In the genomic region with DNA sequence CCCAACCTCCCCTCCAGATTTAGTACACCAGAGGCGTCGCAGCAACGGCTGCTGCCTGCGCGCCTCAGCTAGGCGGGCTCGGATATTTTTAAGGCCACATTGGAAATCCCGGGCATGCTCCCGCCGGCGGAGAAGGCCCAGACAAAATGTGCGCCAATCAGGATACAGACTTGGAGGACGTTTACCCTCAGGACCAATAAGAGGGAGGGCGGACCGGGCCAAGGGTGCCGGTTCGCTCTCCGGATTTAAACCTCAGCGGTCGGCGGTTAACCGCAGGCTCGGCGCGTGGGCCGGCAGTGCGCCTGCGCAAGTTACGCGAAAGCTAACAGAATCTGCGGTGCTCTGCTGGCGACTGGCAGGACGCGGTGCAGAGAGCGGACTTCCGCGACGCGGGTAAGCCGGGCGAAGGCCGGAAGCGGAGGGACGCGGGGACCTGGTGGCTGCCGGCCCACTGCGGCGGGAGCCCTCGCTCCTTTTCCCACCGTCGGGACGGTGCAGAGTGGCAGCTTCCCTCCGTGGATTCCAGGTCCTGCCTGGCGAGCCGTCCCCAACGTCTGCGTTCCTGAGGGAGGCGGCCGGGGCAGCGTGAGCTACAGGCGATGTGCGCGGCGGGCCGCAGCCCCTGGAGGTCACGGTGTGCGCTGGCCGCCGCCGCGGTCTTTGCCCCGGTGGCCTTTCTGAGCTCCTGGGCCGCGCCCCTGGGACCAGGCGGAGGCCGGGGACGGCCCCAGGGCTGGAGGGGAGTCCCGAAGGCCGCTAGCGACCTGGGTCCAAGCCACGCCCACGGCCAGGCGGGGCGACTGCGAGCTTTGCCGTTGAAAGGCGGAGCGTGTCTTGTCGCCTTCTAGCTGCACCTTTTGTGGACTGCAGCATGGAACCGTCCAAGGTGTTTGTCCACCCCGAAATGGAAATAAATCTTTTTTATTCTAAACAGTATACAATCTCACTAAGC, we compare ENCODE assay signal across 8 cellular contexts. TPM values are rescaled to one million over a fixed set of nuclear protein-coding genes. Genes with fewer than 3 reads are reported as not detected.
DNase-seq lines count a peak whose midpoint lies in the region; ATAC-seq and TF ChIP-seq lines count a peak whose summit lies in the region.

A gene with protein sequence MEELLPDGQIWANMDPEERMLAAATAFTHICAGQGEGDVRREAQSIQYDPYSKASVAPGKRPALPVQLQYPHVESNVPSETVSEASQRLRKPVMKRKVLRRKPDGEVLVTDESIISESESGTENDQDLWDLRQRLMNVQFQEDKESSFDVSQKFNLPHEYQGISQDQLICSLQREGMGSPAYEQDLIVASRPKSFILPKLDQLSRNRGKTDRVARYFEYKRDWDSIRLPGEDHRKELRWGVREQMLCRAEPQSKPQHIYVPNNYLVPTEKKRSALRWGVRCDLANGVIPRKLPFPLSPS (plus strand): TSS at position 296 of the 952 bp plus-strand sequence. CDS start 11,701 bp downstream, outside the sequence.

- H3K36me3 ChIP-seq in ascending aorta (peaks cover 0 to 3% of the 10 kb centered on the region in 2 donors), right atrium auricular region (no peaks in the 10 kb centered on the region), uterus (no peaks in the 10 kb centered on the region)

- in situ Hi-C loops in GM13977 (cut with MboI; ENCODE audit: low pct_unique_long_range_greater_than_20kb, low sequenced_read_pairs, unreplicated experiment), result no loop called here

- H3K4me3 Mint-ChIP-seq in T-helper 17 cell, result peak within 1 kb of the TSS; percentile 91

- H3K27me3 Mint-ChIP-seq in T-helper 17 cell, result no peaks in the 10 kb centered on the region

- ATAC-seq in HG02840 (IDR thresholded peaks at IDR 0.05; ENCODE audit: low FRiP score, unreplicated experiment) (peak; percentile 93), T-helper 17 cell (peak; percentile 92)

- H3K27me3 ChIP-seq in ascending aorta (no peaks in the 10 kb centered on the region), right atrium auricular region (no peaks in the 10 kb centered on the region), uterus (no peaks in the 10 kb centered on the region)

- peak within 1 kb of the TSS; percentile 91 to 98 for H3K27ac ChIP-seq in ascending aorta
- H3K27ac ChIP-seq in right atrium auricular region, result peak within 1 kb of the TSS; percentile 96 to 97
- peak within 1 kb of the TSS; percentile 87 to 96 for H3K27ac ChIP-seq in uterus

- DNase-seq in GM13977 (ENCODE audit: low spot score), result peak; percentile 94
- peak; percentile 82 for DNase-seq in NCI-H1436 (lab: John Stamatoyannopoulos, UW)
- peak; percentile 92 to 97 (median 94) for DNase-seq in T-helper 17 cell
- DNase-seq in ascending aorta (ENCODE audit: low spot score in 2 of 2), result peak; percentile 81 to 97
- peak; percentile 97 for DNase-seq in right atrium auricular region (ENCODE audit: low spot score)
- peak; percentile 89 for DNase-seq in pulmonary artery endothelial cell (ENCODE audit: low read depth, low spot score)
- DNase-seq in uterus, result peak; percentile 92 to 93

- no peak for TF ChIP-seq CTCF in GM13977 (IDR thresholded peaks at IDR 0.05; ENCODE audit: extremely low read depth, insufficient read depth, missing control alignments)
- TF ChIP-seq CTCF in ascending aorta (IDR thresholded peaks at IDR 0.05), result peak in 2 of 3 experiments; percentile 4 to 34
- TF ChIP-seq CTCF in right atrium auricular region (IDR thresholded peaks at IDR 0.05), result peak in 1 of 2 donors; percentile 62
- peak; percentile 10 to 42 (median 26) for TF ChIP-seq CTCF in uterus (IDR thresholded peaks at IDR 0.05)

- TF ChIP-seq POLR2A in uterus (IDR thresholded peaks at IDR 0.05), result peak; percentile 68 to 72

- H3K9me3 ChIP-seq in T-helper 17 cell (ENCODE audit: control insufficient read depth, low read length, poor library complexity, severe bottlenecking) (no peaks in the 10 kb centered on the region), ascending aorta (no peaks in the 10 kb centered on the region), right atrium auricular region (no peaks in the 10 kb centered on the region), uterus (no peaks in the 10 kb centered on the region)

- H3K36me3 Mint-ChIP-seq in T-helper 17 cell (ENCODE audit: low read depth), result peaks cover 3% of the 10 kb centered on the region

- H3K27ac Mint-ChIP-seq in T-helper 17 cell, result peak within 1 kb of the TSS; percentile 96

- H3K4me1 ChIP-seq in ascending aorta (peaks cover 2% of the 10 kb centered on the region in 2 donors), right atrium auricular region (peaks cover 0 to 4% of the 10 kb centered on the region in 2 donors), uterus (no peaks in the 10 kb centered on the region)

- H3K4me1 Mint-ChIP-seq in T-helper 17 cell, result peaks cover 19% of the 10 kb centered on the region

- peak within 1 kb of the TSS; percentile 71 to 90 for H3K4me3 ChIP-seq in ascending aorta
- H3K4me3 ChIP-seq in right atrium auricular region, result peak within 1 kb of the TSS; percentile 62 to 87
- H3K4me3 ChIP-seq in uterus, result peak within 1 kb of the TSS; percentile 61 to 91

- intact Hi-C loops in ascending aorta (cut with DNase I), result loop anchor here (1.0 to 10.0 kb wide), 12 partner anchors 16 to 1243 kb away; partner anchors contain the start of genes CCDC15, CDON, CHEK1 and EI24
- intact Hi-C loops in uterus (cut with DNase I; ENCODE audit: low total_unique reads), result no loop called here

RNA-seq across cellular contexts. Expression of the gene that starts here (rescaled TPM):
- total RNA-seq in T-helper 17 cell, result 1 to 10 TPM; 3.3 to 3.9 TPM
- 6.5 TPM for total RNA-seq in ascending aorta
- total RNA-seq in right atrium auricular region, result 1 to 10 TPM; 3.5 to 3.7 TPM
- total RNA-seq in pulmonary artery endothelial cell, result 8.6 and 12.4 TPM in 2 replicates
- total RNA-seq in uterus, result 10 to 100 TPM in 1 of 4 donors, 1 to 10 TPM in 2, under 1 TPM in 1; 0.26 to 10.9 (median 4.2) TPM

Comparison
In these comparisons a context has a peak if more than half of its experiments do, and no peak if none do; other contexts are left out.
1. Peak in every context shown above with its lines: DNase-seq, ATAC-seq, H3K4me3 ChIP-seq and H3K27ac ChIP-seq.